15 cellular contexts compared by ENCODE assay signal in the genomic region with DNA sequence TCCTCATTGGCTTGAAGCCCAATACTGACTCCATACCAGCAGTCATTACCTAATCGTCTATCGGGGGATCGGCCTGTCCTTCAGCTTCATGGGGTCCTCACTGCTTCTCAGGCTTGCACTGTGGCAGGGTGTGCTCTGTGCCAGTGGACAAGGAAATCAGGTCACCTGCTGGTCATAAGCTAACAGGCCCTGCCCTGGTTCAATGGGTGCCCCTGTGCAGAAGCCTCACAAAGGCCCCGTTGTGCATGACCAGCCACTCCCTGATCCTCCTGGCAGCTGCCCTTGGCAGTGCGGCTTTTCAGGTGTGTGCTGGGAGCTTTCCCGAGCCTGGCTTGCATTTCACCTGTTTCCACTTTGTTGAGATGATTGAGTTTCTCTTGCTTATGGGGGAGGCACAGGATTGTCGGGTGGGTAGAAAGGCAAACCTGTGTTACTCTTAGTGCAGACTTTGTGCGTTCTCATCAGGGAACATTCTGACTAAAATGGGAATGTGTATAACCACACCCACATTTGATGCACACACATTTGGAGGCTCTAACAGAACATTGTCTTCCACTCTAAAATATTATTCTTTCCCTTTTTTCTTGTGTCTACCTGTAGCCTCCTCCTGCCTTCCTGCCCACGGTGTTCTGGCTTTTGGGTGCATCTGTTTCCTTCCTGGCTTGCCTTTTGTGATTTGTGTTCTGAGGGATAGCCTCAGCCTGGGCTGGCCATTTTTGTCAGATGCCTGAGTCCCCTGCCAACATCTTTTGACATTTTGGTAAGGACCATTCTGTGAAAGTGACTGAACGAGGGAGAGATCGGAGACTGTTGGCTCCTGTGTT.
DNase-seq lines count a peak whose midpoint lies in the region; ATAC-seq, FAIRE-seq and TF ChIP-seq lines count a peak whose summit lies in the region.
"Had no signal": no experiment of that assay in that cellular context is flagged by ENCODE, and none has a peak within 500 bp of the region (broad histone marks: within the 10 kb centered on the region; RNA-seq: fewer than 3 reads in every experiment).

No MANE protein-coding gene starts in this region.

- H2BK15ac ChIP-seq in mesenchymal stem cell (ENCODE audit: low read depth, poor library complexity, severe bottlenecking): no peak overlapping the region

- 88% methylated on average over 11 of the region's 11 CpGs for WGBS in mesenchymal stem cell
- WGBS in thymus: 90% methylated on average over 11 of the region's 11 CpGs

- peaks cover 20% of the 10 kb centered on the region for H3K79me1 ChIP-seq in mesenchymal stem cell (replicated peaks; ENCODE audit: low read length, poor library complexity, severe bottlenecking)

- H2AK5ac ChIP-seq in mesenchymal stem cell (ENCODE audit: low read length, severe bottlenecking): peak overlapping the region; percentile 89

- H3K23ac ChIP-seq in mesenchymal stem cell (ENCODE audit: low read length in 2 of 2): no peak overlapping the region

- H2BK5ac ChIP-seq in mesenchymal stem cell (ENCODE audit: low read depth, low read length, poor library complexity, severe bottlenecking): no peak overlapping the region

- DNase-seq in NCI-H526 (lab: John Stamatoyannopoulos, UW) (peak; percentile 26 to 72), bronchial epithelial cell (ENCODE audit: low read depth) (peak; percentile 46), mesenchymal stem cell (no peak), NCI-H146 treated with DMSO at 0.1 percent for 48 hours (lab: John Stamatoyannopoulos, UW; ENCODE audit: unreplicated experiment) (no peak)
- no peak for DNase-seq in stimulated activated naive CD4-positive, alpha-beta T cell (lab: John Stamatoyannopoulos, UW)
- DNase-seq: Kasumi-1; NCI-H1930; NK-92 treated with Interleukin-12 subunit alpha and Interleukin-12 subunit beta, amount 100 ng/mL, for 24 hours had no signal

- TF ChIP-seq CTCF in bronchial epithelial cell (IDR thresholded peaks at IDR 0.05; ENCODE audit: insufficient read depth, low read length, severe bottlenecking): no peak

- H2BK120ac ChIP-seq in mesenchymal stem cell (ENCODE audit: low read depth, low read length): no peak overlapping the region

- no peak overlapping the region for H3K4me3 ChIP-seq in bronchial epithelial cell (ENCODE audit: low read depth, low read length)
- H3K4me3 ChIP-seq in mesenchymal stem cell (ENCODE audit: insufficient read depth in 1 of 2, low read depth in 1 of 2, low read length in 2 of 2): no peak overlapping the region
- no peak overlapping the region for H3K4me3 ChIP-seq in thymus (ENCODE audit: low read length)
- H3K4me3 ChIP-seq: ovary, spleen had no signal

- no peak overlapping the region for H3K18ac ChIP-seq in mesenchymal stem cell (ENCODE audit: low read depth in 1 of 2, low read length in 2 of 2)

- no peak overlapping the region for H2BK12ac ChIP-seq in mesenchymal stem cell (ENCODE audit: low read length in 2 of 2)

- peak overlapping the region; percentile 25 for H3K9ac ChIP-seq in mesenchymal stem cell (ENCODE audit: low read length)

- peak; percentile 32 for FAIRE-seq in bronchial epithelial cell (lab: Jason Lieb, UNC)
- FAIRE-seq: astrocyte, TTC549 had no signal

- H3K9me3 ChIP-seq in mesenchymal stem cell (ENCODE audit: control insufficient read depth, low read length): no peaks in the 10 kb centered on the region
- no peaks in the 10 kb centered on the region for H3K9me3 ChIP-seq in thymus (ENCODE audit: control insufficient read depth)
- H3K9me3 ChIP-seq: ovary, spleen had no signal

- H3K27ac ChIP-seq in mesenchymal stem cell (ENCODE audit: low read length, poor library complexity, severe bottlenecking) (no peak overlapping the region), thymus (ENCODE audit: low read depth) (peak overlapping the region; percentile 20)
- H3K27ac ChIP-seq: ovary, spleen had no signal

- H3K27me3 ChIP-seq in bronchial epithelial cell (ENCODE audit: control insufficient read depth, insufficient read depth, low read length): no peaks in the 10 kb centered on the region
- H3K27me3 ChIP-seq in mesenchymal stem cell (ENCODE audit: control insufficient read depth in 1 of 2, insufficient read depth in 1 of 2, low read length in 2 of 2): no peaks in the 10 kb centered on the region
- H3K27me3 ChIP-seq in thymus (ENCODE audit: control insufficient read depth, insufficient read depth): no peaks in the 10 kb centered on the region
- H3K27me3 ChIP-seq: ovary, spleen had no signal

- no peak for ATAC-seq in GM19328 (IDR thresholded peaks at IDR 0.05; ENCODE audit: unreplicated experiment)
- ATAC-seq: activated T-helper 17 cell treated with anti-CD3 and anti-CD28 coated beads, Interleukin-2, amount 50 U/mL, for 72 hours had no signal

- H3K4me1 ChIP-seq in mesenchymal stem cell (ENCODE audit: control insufficient read depth, insufficient read depth, low read depth, low read length): peaks cover 25% of the 10 kb centered on the region
- H3K4me1 ChIP-seq in thymus (ENCODE audit: control insufficient read depth, insufficient read depth, low read length): peaks cover 3% of the 10 kb centered on the region

- no peak overlapping the region for H4K91ac ChIP-seq in mesenchymal stem cell (ENCODE audit: low read length)

- H3K14ac ChIP-seq in mesenchymal stem cell (ENCODE audit: low read length in 2 of 2): no peak overlapping the region

- peak overlapping the region; percentile 43 for H4K8ac ChIP-seq in mesenchymal stem cell (ENCODE audit: low read length)

- no peak overlapping the region for H3K4ac ChIP-seq in mesenchymal stem cell (ENCODE audit: low read depth in 1 of 2, low read length in 2 of 2)

- H3K4me2 ChIP-seq in mesenchymal stem cell (ENCODE audit: low read length, poor library complexity, severe bottlenecking): no peak overlapping the region

- H3K36me3 ChIP-seq in bronchial epithelial cell (ENCODE audit: control insufficient read depth, insufficient read depth, low read length) (no peaks in the 10 kb centered on the region), mesenchymal stem cell (ENCODE audit: control insufficient read depth in 1 of 2, insufficient read depth in 2 of 2, low read depth in 1 of 2, low read length in 2 of 2) (no peaks in the 10 kb centered on the region), thymus (ENCODE audit: control insufficient read depth, insufficient read depth) (no peaks in the 10 kb centered on the region)
- H3K36me3 ChIP-seq: ovary had no signal

- H2AFZ ChIP-seq in mesenchymal stem cell (ENCODE audit: low read depth, low read length): no peak overlapping the region

Comparison
In these comparisons a context has a peak if more than half of its experiments do, and no peak if none do; other contexts are left out.
1. DNase-seq: peak in NCI-H526 (2 of 2) and bronchial epithelial cell (single experiment); none in mesenchymal stem cell (single experiment), NCI-H146 treated with DMSO at 0.1 percent for 48 hours (single experiment) and stimulated activated naive CD4-positive, alpha-beta T cell (0 of 6).